Comparison of ENCODE assay signal across 1 cellular context in genomic region chr22:50276143-50276542, GRCh38.
TF ChIP-seq lines count a peak whose summit lies in the region.

No MANE protein-coding gene starts in this region.

TF ChIP-seq in GM23338, 12 proteins besides CTCF, POLR2A, EP300 and RAD21 (continued from another document):
- TF ChIP-seq, protein P1, sequence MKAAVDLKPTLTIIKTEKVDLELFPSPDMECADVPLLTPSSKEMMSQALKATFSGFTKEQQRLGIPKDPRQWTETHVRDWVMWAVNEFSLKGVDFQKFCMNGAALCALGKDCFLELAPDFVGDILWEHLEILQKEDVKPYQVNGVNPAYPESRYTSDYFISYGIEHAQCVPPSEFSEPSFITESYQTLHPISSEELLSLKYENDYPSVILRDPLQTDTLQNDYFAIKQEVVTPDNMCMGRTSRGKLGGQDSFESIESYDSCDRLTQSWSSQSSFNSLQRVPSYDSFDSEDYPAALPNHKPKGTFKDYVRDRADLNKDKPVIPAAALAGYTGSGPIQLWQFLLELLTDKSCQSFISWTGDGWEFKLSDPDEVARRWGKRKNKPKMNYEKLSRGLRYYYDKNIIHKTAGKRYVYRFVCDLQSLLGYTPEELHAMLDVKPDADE (IDR thresholded peaks at IDR 0.05) = no peak
- TF ChIP-seq STAT1 (IDR thresholded peaks at IDR 0.05; ENCODE audit: unreplicated experiment) (no peak), NANOG (IDR thresholded peaks at IDR 0.05; ENCODE audit: borderline replicate concordance) (no peak), REST (IDR thresholded peaks at IDR 0.05; ENCODE audit: unreplicated experiment) (no peak), POLR2AphosphoS5 (IDR thresholded peaks at IDR 0.05; ENCODE audit: low read depth) (no peak)
TF ChIP-seq in GM23338: peak in this region for 0.
